ENCODE assay signal across 18 cellular contexts in genomic region chrX:72137846-72138455, GRCh38. TPM values are rescaled to one million over a fixed set of nuclear protein-coding genes. Genes with fewer than 3 reads are reported as not detected.
DNase-seq lines count a peak whose midpoint lies in the region; ATAC-seq and TF ChIP-seq lines count a peak whose summit lies in the region.
"Had no signal": no experiment of that assay in that cellular context is flagged by ENCODE, and none has a peak within 500 bp of the region (broad histone marks: within the 10 kb centered on the region; RNA-seq: fewer than 3 reads in every experiment).

No MANE protein-coding gene starts in this region.

- in situ Hi-C loops in G401 (cut with HindIII; ENCODE audit: low sequenced_read_pairs): no loop called here

- H3K9me3 ChIP-seq in stomach: no peaks in the 10 kb centered on the region
- H3K9me3 ChIP-seq: BE2C had no signal

- TF ChIP-seq POLR2A in stomach (IDR thresholded peaks at IDR 0.05): no peak

- no peak for ATAC-seq in GM19455 (IDR thresholded peaks at IDR 0.05; ENCODE audit: unreplicated experiment)
- ATAC-seq: GM23338 had no signal

- DNase-seq in G401 (ENCODE audit: low spot score) (peak; percentile 81), NCI-H2171 (lab: John Stamatoyannopoulos, UW) (peak; percentile 10), NCI-H524 (lab: John Stamatoyannopoulos, UW) (peak; percentile 91 to 96), mesenteric fat pad (ENCODE audit: low spot score) (peak; percentile 55), stomach (no peak), GDM1 (lab: John Stamatoyannopoulos, UW) (no peak)
- DNase-seq: ACHN; BE2C; CD4-positive, CD25-positive, alpha-beta regulatory T cell; CD8-positive, alpha-beta memory T cell; COR-L47; DMS153; DMS79; HCEC 1CT had no signal

- H3K27ac ChIP-seq in stomach: no peak overlapping the region
- H3K27ac ChIP-seq: HL-60 had no signal

- 69 to 93% (median 89%) methylated on average over 8 of the region's 8 CpGs for WGBS in stomach, 5 donors

- no peak for TF ChIP-seq CTCF in stomach (IDR thresholded peaks at IDR 0.05)

- intact Hi-C loops in stomach (cut with DNase I; ENCODE audit: low total_unique reads): loop anchor here (10.0 kb wide), 1 partner anchor 133 kb away; no protein-coding TSS in a partner anchor

- H3K4me1 ChIP-seq in stomach: no peaks in the 10 kb centered on the region
- H3K4me1 ChIP-seq: BE2C had no signal

- TF ChIP-seq EP300 in stomach (IDR thresholded peaks at IDR 0.05): no peak

- H3K36me3 ChIP-seq in stomach: peaks cover 0 to 28% (median 22%) of the 10 kb centered on the region in 4 donors

- H3K27me3 ChIP-seq in stomach: peaks cover 0 to 19% (median 0%) of the 10 kb centered on the region in 3 donors
- H3K27me3 ChIP-seq: BE2C had no signal

- H3K4me3 ChIP-seq in stomach: no peak overlapping the region
- H3K4me3 ChIP-seq: GM23338 had no signal

RNA-seq across cellular contexts. Expression of gene RTL5, which starts 6.2 kb away (rescaled TPM):
- total RNA-seq in G401 (2014; rRNA removed; shearing (Covaris generic)): 2.0 and 2.3 TPM in 2 replicates
- total RNA-seq in mesenteric fat pad (7.5 TPM), stomach (1 to 10 TPM in 3 of 5 donors, under 1 TPM in 2; 0.58 to 5.4 (median 2.9) TPM)
- polyA plus RNA-seq in stomach: 1 to 10 TPM; 1.2 to 3.7 (median 2.3) TPM
- total RNA-seq: HT1080 had no signal

RNA-seq across cellular contexts. Expression of gene PIN4, which starts 43.6 kb away (rescaled TPM):
- 13.3 and 19.6 TPM in 2 replicates for total RNA-seq in G401 (2014; rRNA removed; shearing (Covaris generic))
- total RNA-seq in mesenteric fat pad: 6.8 TPM
- 10 to 100 TPM in 1 of 5 donors, 1 to 10 TPM in 1, under 1 TPM in 1, not detected in 2; 0.45 to 15.4 (median 7.2) TPM for total RNA-seq in stomach
- 10 to 100 TPM; 17.4 to 37.8 (median 27.5) TPM for polyA plus RNA-seq in stomach

Comparison
In these comparisons a context has a peak if more than half of its experiments do, and no peak if none do; other contexts are left out.
1. DNase-seq: peak in G401 (single experiment), NCI-H2171 (single experiment), NCI-H524 (2 of 2) and mesenteric fat pad (single experiment); none in stomach (single experiment) and GDM1 (single experiment).